In the genomic region with DNA sequence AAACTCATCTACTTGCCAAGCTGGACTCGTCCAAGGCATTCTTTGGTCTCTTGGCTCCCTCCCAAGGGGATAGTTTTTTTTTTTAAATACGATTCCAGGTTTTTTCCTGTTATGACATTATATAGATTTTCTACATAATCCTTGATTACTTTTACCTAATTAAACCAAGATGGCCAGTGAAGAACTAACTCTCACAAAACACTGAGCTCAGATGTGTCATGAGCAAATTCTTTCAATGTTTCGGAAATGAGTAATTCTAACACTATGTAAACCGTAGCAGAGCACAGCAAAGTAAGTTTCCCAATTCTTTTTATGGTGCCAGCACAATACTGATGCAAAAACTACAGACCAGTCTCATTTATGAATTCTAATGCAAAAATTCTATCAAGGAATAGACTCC, we compare ENCODE assay signal across 12 cellular contexts. TPM values are rescaled to one million over a fixed set of nuclear protein-coding genes. Genes with fewer than 3 reads are reported as not detected.
DNase-seq lines count a peak whose midpoint lies in the region; ATAC-seq and TF ChIP-seq lines count a peak whose summit lies in the region.
"Had no signal": no experiment of that assay in that cellular context is flagged by ENCODE, and none has a peak within 500 bp of the region (broad histone marks: within the 10 kb centered on the region; RNA-seq: fewer than 3 reads in every experiment).

No MANE protein-coding gene starts in this region.

- no peak for TF ChIP-seq POLR2A in uterus (IDR thresholded peaks at IDR 0.05)

- intact Hi-C loops in uterus (cut with DNase I; ENCODE audit: low total_unique reads), result no loop called here

- ATAC-seq in GM21360 (IDR thresholded peaks at IDR 0.05; ENCODE audit: unreplicated experiment), result no peak

- H3K27ac ChIP-seq in uterus, result no peak overlapping the region
- H3K27ac ChIP-seq: VCaP had no signal

- H3K27me3 ChIP-seq in uterus, result no peaks in the 10 kb centered on the region

- H3K9me3 ChIP-seq in uterus, result peaks cover 0 to 5% of the 10 kb centered on the region in 2 donors

- peak; percentile 85 for DNase-seq in AG08395 (ENCODE audit: low spot score)
- peak; percentile 93 for DNase-seq in HCEC 1CT
- DNase-seq in amniotic epithelial cell (ENCODE audit: low read depth), result peak; percentile 69
- DNase-seq in iris pigment epithelial cell (ENCODE audit: low read depth), result peak; percentile 87
- DNase-seq in DMS153 (lab: John Stamatoyannopoulos, UW), result no peak
- no peak for DNase-seq in uterus
- DNase-seq in C1 segment of cervical spinal cord (lab: John Stamatoyannopoulos, UW), result no peak
- DNase-seq: anterior cingulate cortex, NCI-H82 had no signal

- no peaks in the 10 kb centered on the region for H3K36me3 ChIP-seq in uterus

- H3K4me3 ChIP-seq in uterus, result no peak overlapping the region

- peaks cover 0 to 10% of the 10 kb centered on the region in 2 donors for H3K4me1 ChIP-seq in uterus

- TF ChIP-seq CTCF in uterus (IDR thresholded peaks at IDR 0.05), result no peak

RNA-seq across cellular contexts. Expression of gene ZNF23, which starts 1.8 kb away (rescaled TPM):
- 10 to 100 TPM in 2 of 4 donors, 1 to 10 TPM in 2; 2.4 to 12.8 (median 7.5) TPM for total RNA-seq in uterus

RNA-seq across cellular contexts. Expression of gene TLE7, which starts 18.4 kb away (rescaled TPM):
- not detected for total RNA-seq in uterus
- total RNA-seq: glomerular endothelial cell had no signal

RNA-seq across cellular contexts. Expression of gene ZNF19, which starts 28.9 kb away (rescaled TPM):
- total RNA-seq in uterus, result 10 to 100 TPM in 1 of 4 donors, 1 to 10 TPM in 2, under 1 TPM in 1; 0.59 to 21.5 (median 8.3) TPM

Comparison
In these comparisons a context has a peak if more than half of its experiments do, and no peak if none do; other contexts are left out.
1. DNase-seq: peak in AG08395 (single experiment), HCEC 1CT (single experiment), amniotic epithelial cell (single experiment) and iris pigment epithelial cell (single experiment); none in DMS153 (single experiment), uterus (0 of 2) and C1 segment of cervical spinal cord (0 of 14).